ENCODE assay signal across 1 cellular context in genomic region chr10:124657806-124658205, GRCh38.
A peak's percentile ranks its signal among the peaks of the same experiment; 100 is the strongest.
TF ChIP-seq lines count a peak whose summit lies in the region.

No MANE protein-coding gene starts in this region.

TF ChIP-seq in GM12878, 131 proteins besides CTCF, POLR2A, EP300 and RAD21 (continued from another document):
- TF ChIP-seq, protein P1, sequence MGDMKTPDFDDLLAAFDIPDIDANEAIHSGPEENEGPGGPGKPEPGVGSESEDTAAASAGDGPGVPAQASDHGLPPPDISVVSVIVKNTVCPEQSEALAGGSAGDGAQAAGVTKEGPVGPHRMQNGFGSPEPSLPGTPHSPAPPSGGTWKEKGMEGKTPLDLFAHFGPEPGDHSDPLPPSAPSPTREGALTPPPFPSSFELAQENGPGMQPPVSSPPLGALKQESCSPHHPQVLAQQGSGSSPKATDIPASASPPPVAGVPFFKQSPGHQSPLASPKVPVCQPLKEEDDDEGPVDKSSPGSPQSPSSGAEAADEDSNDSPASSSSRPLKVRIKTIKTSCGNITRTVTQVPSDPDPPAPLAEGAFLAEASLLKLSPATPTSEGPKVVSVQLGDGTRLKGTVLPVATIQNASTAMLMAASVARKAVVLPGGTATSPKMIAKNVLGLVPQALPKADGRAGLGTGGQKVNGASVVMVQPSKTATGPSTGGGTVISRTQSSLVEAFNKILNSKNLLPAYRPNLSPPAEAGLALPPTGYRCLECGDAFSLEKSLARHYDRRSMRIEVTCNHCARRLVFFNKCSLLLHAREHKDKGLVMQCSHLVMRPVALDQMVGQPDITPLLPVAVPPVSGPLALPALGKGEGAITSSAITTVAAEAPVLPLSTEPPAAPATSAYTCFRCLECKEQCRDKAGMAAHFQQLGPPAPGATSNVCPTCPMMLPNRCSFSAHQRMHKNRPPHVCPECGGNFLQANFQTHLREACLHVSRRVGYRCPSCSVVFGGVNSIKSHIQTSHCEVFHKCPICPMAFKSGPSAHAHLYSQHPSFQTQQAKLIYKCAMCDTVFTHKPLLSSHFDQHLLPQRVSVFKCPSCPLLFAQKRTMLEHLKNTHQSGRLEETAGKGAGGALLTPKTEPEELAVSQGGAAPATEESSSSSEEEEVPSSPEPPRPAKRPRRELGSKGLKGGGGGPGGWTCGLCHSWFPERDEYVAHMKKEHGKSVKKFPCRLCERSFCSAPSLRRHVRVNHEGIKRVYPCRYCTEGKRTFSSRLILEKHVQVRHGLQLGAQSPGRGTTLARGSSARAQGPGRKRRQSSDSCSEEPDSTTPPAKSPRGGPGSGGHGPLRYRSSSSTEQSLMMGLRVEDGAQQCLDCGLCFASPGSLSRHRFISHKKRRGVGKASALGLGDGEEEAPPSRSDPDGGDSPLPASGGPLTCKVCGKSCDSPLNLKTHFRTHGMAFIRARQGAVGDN (IDR thresholded peaks at IDR 0.05) = 0 out of 2 replicates have a peak, but pooled peaks have one; percentile 18
- TF ChIP-seq TBL1XR1 (IDR thresholded peaks at IDR 0.05; ENCODE audit: low read depth, low read length) (no peak), ATF7 (IDR thresholded peaks at IDR 0.05; ENCODE audit: low read depth) (no peak), MYC (IDR thresholded peaks at IDR 0.05; ENCODE audit: insufficient read depth, insufficient read length, insufficient replicate concordance, low read length, severe bottlenecking) (no peak), SMC3 (IDR thresholded peaks at IDR 0.05; ENCODE audit: borderline replicate concordance, low read length) (no peak)
- TF ChIP-seq, protein P2, sequence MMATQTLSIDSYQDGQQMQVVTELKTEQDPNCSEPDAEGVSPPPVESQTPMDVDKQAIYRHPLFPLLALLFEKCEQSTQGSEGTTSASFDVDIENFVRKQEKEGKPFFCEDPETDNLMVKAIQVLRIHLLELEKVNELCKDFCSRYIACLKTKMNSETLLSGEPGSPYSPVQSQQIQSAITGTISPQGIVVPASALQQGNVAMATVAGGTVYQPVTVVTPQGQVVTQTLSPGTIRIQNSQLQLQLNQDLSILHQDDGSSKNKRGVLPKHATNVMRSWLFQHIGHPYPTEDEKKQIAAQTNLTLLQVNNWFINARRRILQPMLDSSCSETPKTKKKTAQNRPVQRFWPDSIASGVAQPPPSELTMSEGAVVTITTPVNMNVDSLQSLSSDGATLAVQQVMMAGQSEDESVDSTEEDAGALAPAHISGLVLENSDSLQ (IDR thresholded peaks at IDR 0.05) = no peak
